In the genomic region with DNA sequence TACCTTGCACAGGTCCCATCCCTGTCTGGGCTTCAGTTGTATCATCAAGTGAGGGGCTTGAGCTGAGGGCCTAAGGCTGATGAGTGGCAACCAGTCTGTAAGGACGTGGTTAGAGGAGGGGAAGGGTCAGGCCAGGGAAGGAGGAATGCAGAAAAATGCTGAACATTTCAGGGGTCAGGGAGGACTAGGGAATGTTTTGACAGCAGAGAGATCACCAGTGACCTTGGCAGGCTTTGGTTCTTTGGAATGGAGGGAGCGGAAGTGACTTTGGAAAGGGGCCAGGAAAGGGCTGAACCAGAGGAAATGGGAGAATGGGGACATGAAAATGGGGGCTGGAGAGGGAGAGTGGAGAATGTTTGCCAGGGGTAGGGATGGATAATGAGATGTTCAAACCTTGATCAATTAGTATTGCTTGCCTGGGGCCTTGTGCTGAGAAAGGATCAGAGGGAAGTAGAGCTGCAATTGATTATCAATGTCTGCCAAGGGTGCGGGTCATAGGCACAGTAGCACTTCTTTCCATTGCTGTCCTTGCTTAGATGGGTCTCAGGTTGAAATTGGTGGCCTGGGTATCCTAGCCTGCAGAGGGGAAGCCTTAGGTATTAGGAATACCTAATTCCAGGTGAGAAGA, we compare ENCODE assay signal across 10 cellular contexts. TPM values are rescaled to one million over a fixed set of nuclear protein-coding genes. Genes with fewer than 3 reads are reported as not detected.
DNase-seq lines count a peak whose midpoint lies in the region; ATAC-seq and TF ChIP-seq lines count a peak whose summit lies in the region.
"Had no signal": no experiment of that assay in that cellular context is flagged by ENCODE, and none has a peak within 500 bp of the region (broad histone marks: within the 10 kb centered on the region; RNA-seq: fewer than 3 reads in every experiment).

No MANE protein-coding gene starts in this region.

- no peak overlapping the region for H3K4me2 ChIP-seq in mammary epithelial cell (ENCODE audit: insufficient read depth, low read depth, low read length)

- H3K27ac Mint-ChIP-seq in MCF 10A (ENCODE audit: low read depth, unreplicated experiment) (no peak overlapping the region), chondrocyte (ENCODE audit: unreplicated experiment) (peak overlapping the region; percentile 61), type B pancreatic cell (peak overlapping the region; percentile 5)

- DNase-seq in MCF 10A (ENCODE audit: unreplicated experiment) = peak; percentile 13
- DNase-seq in mammary epithelial cell = no peak
- DNase-seq in chondrocyte (ENCODE audit: low spot score) = no peak
- DNase-seq in lower lobe of right lung = peak; percentile 14
- no peak for DNase-seq in type B pancreatic cell (ENCODE audit: extremely low spot score, unreplicated experiment)
- DNase-seq in NCI-H345 (lab: John Stamatoyannopoulos, UW) = no peak
- no peak for DNase-seq in activated gamma-delta T cell (lab: John Stamatoyannopoulos, UW)
- no peak for DNase-seq in retina
- DNase-seq: NCI-H524, T1000 had no signal

- CTCF ChIA-PET in MCF 10A (lab: Yijun Ruan, JAX) = interaction anchor here (0.7 to 3.1 kb wide), 3 partner anchors 16 to 60 kb away, joined by 3 to 11 read pairs (median 3); no protein-coding TSS in a partner anchor
- CTCF ChIA-PET in mammary epithelial cell (lab: Charles Lee; ENCODE audit: low non-redundant PET) = interaction anchor here (0.6 kb wide), 1 partner anchor 75 kb away, joined by 3 read pairs; no protein-coding TSS in a partner anchor

- no peak for TF ChIP-seq CTCF in MCF 10A (IDR thresholded peaks at IDR 0.05; ENCODE audit: unreplicated experiment)
- no peak for TF ChIP-seq CTCF in mammary epithelial cell (conservative IDR thresholded peaks at IDR 0.05 in 1 of 2, IDR thresholded peaks at IDR 0.05 in 1 of 2; ENCODE audit: extremely low read depth in 1 of 2, insufficient read depth in 1 of 2, low read depth in 1 of 2, low read length in 2 of 2)
- no peak for TF ChIP-seq CTCF in chondrocyte (IDR thresholded peaks at IDR 0.05)
- no peak for TF ChIP-seq CTCF in lower lobe of right lung (IDR thresholded peaks at IDR 0.05)
- TF ChIP-seq CTCF in type B pancreatic cell (conservative IDR thresholded peaks at IDR 0.05) = no peak

- H3K4me1 ChIP-seq in mammary epithelial cell (ENCODE audit: insufficient read depth, low read length) (peaks cover 23% of the 10 kb centered on the region), lower lobe of right lung (peaks cover 70% of the 10 kb centered on the region)

- H4K20me1 ChIP-seq in mammary epithelial cell (ENCODE audit: insufficient read depth, low read length) = no peaks in the 10 kb centered on the region

- H3K36me3 ChIP-seq in mammary epithelial cell (ENCODE audit: insufficient read depth, low read length) (no peaks in the 10 kb centered on the region), lower lobe of right lung (no peaks in the 10 kb centered on the region)

- POLR2A ChIA-PET in MCF 10A (lab: Yijun Ruan, JAX) = no interaction called here

- H3K9me3 Mint-ChIP-seq in MCF 10A (ENCODE audit: unreplicated experiment) (no peaks in the 10 kb centered on the region), chondrocyte (ENCODE audit: low read depth) (no peaks in the 10 kb centered on the region), type B pancreatic cell (no peaks in the 10 kb centered on the region)

- intact Hi-C loops in MCF 10A (cut with micrococcal nuclease) = no loop called here
- intact Hi-C loops in mammary epithelial cell (cut with micrococcal nuclease) = no loop called here
- intact Hi-C loops in lower lobe of right lung (cut with DNase I) = no loop called here

- no peak overlapping the region for H2AFZ ChIP-seq in mammary epithelial cell (ENCODE audit: low read depth, low read length)

- H3K4me3 ChIP-seq in mammary epithelial cell (replicated peaks in 1 of 3; ENCODE audit: insufficient read depth in 1 of 3, low read depth in 2 of 3, low read length in 3 of 3) (no peak overlapping the region), lower lobe of right lung (no peak overlapping the region)

- peaks cover 6% of the 10 kb centered on the region for H3K36me3 Mint-ChIP-seq in MCF 10A (ENCODE audit: insufficient read depth, unreplicated experiment)
- H3K36me3 Mint-ChIP-seq in chondrocyte (ENCODE audit: low read depth) = no peaks in the 10 kb centered on the region
- no peaks in the 10 kb centered on the region for H3K36me3 Mint-ChIP-seq in type B pancreatic cell

- in situ Hi-C loops in mammary epithelial cell (cut with MboI; ENCODE audit: low sequenced_read_pairs in 2 of 2) = no loop called here

- H3K27ac ChIP-seq in mammary epithelial cell (ENCODE audit: insufficient read depth, low read depth, low read length) = no peak overlapping the region
- H3K27ac ChIP-seq in lower lobe of right lung = peak overlapping the region; percentile 66

- no peak overlapping the region for H3K9ac ChIP-seq in mammary epithelial cell (ENCODE audit: insufficient read depth, low read length)

- no TSS peak for BruUV-seq in MCF 10A (replicated peaks; lab: Mats Ljungman, UMichigan)
- BruUV-seq in mammary epithelial cell (replicated peaks; lab: Mats Ljungman, UMichigan) = no TSS peak

- 81% methylated on average over 3 of the region's 3 CpGs for WGBS in mammary epithelial cell (ENCODE audit: low coverage, missing lambda C conversion rate)

- ATAC-seq in lower lobe of right lung = no peak

- H3K27me3 ChIP-seq in mammary epithelial cell (ENCODE audit: insufficient read depth, low read length) = no peaks in the 10 kb centered on the region
- H3K27me3 ChIP-seq in lower lobe of right lung (ENCODE audit: low read depth) = no peaks in the 10 kb centered on the region

- H3K4me1 Mint-ChIP-seq in MCF 10A (ENCODE audit: insufficient read depth, unreplicated experiment) = peaks cover 26% of the 10 kb centered on the region
- H3K4me1 Mint-ChIP-seq in chondrocyte (ENCODE audit: low read depth) = peaks cover 36% of the 10 kb centered on the region
- peaks cover 32% of the 10 kb centered on the region for H3K4me1 Mint-ChIP-seq in type B pancreatic cell (ENCODE audit: unreplicated experiment)

- no peak overlapping the region for H3K4me3 Mint-ChIP-seq in MCF 10A (ENCODE audit: unreplicated experiment)
- no peak overlapping the region for H3K4me3 Mint-ChIP-seq in chondrocyte (ENCODE audit: unreplicated experiment)
- no peak overlapping the region for H3K4me3 Mint-ChIP-seq in type B pancreatic cell

- dilution Hi-C loops in mammary epithelial cell (cut with HindIII; ENCODE audit: low sequenced_read_pairs) = no loop called here

- H3K27me3 Mint-ChIP-seq in MCF 10A (ENCODE audit: insufficient read depth, unreplicated experiment) = no peaks in the 10 kb centered on the region
- no peaks in the 10 kb centered on the region for H3K27me3 Mint-ChIP-seq in chondrocyte (ENCODE audit: low read depth)
- no peaks in the 10 kb centered on the region for H3K27me3 Mint-ChIP-seq in type B pancreatic cell

- H3K79me2 ChIP-seq in mammary epithelial cell (ENCODE audit: insufficient read depth, low read length) = peaks cover 61% of the 10 kb centered on the region

- H3K9me3 ChIP-seq in mammary epithelial cell (replicated peaks; ENCODE audit: insufficient read depth, low read length) (no peaks in the 10 kb centered on the region), lower lobe of right lung (no peaks in the 10 kb centered on the region)

RNA-seq across cellular contexts. Expression of gene LDLRAP1, which starts 7.4 kb away (rescaled TPM):
- total RNA-seq in MCF 10A (2022) (10.3 and 14.0 TPM in 2 replicates), mammary epithelial cell (10 to 100 TPM; 23.0 to 32.7 TPM), chondrocyte (20.7 to 23.5 TPM (median 23.5 TPM) in 3 replicates), lower lobe of right lung (30.3 TPM), type B pancreatic cell (ENCODE audit: low replicate concordance) (20.7 and 21.3 TPM in 2 replicates)
- 28.8 TPM for polyA plus RNA-seq in mammary epithelial cell
- 27.1 TPM for polyA minus RNA-seq in mammary epithelial cell

Comparison
In these comparisons a context has a peak if more than half of its experiments do, and no peak if none do; other contexts are left out.
1. DNase-seq: peak in MCF 10A (single experiment) and lower lobe of right lung (single experiment); none in mammary epithelial cell (single experiment), chondrocyte (single experiment), type B pancreatic cell (single experiment), NCI-H345 (single experiment), activated gamma-delta T cell (single experiment) and retina (single experiment).